ENCODE assay signal across 12 cellular contexts in the genomic region with DNA sequence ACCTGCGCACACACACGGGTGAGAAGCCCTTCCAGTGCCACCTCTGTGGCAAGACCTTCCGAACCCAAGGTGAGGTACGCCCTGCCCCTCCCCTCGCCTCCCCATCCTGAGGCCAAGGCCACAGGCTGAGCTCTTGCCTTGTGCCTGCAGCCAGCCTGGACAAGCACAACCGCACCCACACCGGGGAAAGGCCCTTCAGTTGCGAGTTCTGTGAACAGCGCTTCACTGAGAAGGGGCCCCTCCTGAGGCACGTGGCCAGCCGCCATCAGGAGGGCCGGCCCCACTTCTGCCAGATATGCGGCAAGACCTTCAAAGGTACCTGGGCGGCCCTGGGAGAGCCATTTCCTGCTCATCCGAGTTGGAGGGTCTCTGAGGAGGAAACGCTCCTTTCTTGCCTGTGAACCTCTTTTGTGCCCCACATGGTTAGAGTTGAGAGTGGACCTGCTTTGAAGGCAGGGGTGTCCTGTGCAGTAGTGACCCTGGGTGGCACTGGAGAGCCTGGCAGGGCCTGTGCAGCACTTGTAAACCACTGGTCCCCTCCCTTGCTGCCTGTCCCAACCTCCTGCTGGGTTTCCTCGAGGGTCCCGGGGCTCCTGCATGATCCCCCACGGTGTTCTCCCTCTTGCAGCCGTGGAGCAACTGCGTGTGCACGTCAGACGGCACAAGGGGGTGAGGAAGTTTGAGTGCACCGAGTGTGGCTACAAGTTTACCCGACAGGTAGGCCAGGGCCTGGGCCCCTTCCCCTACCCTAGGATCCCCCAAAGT. TPM values are rescaled to one million over a fixed set of nuclear protein-coding genes. Genes with fewer than 3 reads are reported as not detected.
DNase-seq lines count a peak whose midpoint lies in the region; FAIRE-seq and TF ChIP-seq lines count a peak whose summit lies in the region.
"Had no signal": no experiment of that assay in that cellular context is flagged by ENCODE, and none has a peak within 500 bp of the region (broad histone marks: within the 10 kb centered on the region; RNA-seq: fewer than 3 reads in every experiment).

No MANE protein-coding gene starts in this region.

- H3K9ac ChIP-seq in BLaER1 (0 out of 2 replicates have a peak overlapping the region, but pooled peaks have one; percentile 20), H1 (replicated peaks in 1 of 4; ENCODE audit: extremely low read depth in 1 of 4, low read depth in 3 of 4, low read length in 3 of 4) (no peak overlapping the region)
- H3K9ac ChIP-seq: parathyroid adenoma had no signal

- peaks cover 91% of the 10 kb centered on the region for H3K4me1 ChIP-seq in BLaER1
- no peaks in the 10 kb centered on the region for H3K4me1 ChIP-seq in H1 (replicated peaks in 1 of 4; ENCODE audit: control insufficient read depth in 3 of 4, insufficient read depth in 4 of 4, low read length in 3 of 4)

- H2BK20ac ChIP-seq in H1 (ENCODE audit: low read length), result no peak overlapping the region

- H2BK120ac ChIP-seq in H1 (replicated peaks; ENCODE audit: low read depth, low read length), result no peak overlapping the region

- no peak overlapping the region for H2AK5ac ChIP-seq in H1 (ENCODE audit: low read depth, low read length)

- H3K4me3 Mint-ChIP-seq in HFFc6, result no peak overlapping the region
- no peak overlapping the region for H3K4me3 Mint-ChIP-seq in nephron progenitor cell

- 0 out of 2 replicates have a peak overlapping the region, but pooled peaks have one; percentile 49 for H2BK5ac ChIP-seq in H1 (ENCODE audit: low read depth, low read length)

- POLR2A ChIA-PET in H1 (lab: Charles Lee; ENCODE audit: partially characterized antibody), result interaction anchor here (0.9 to 17.4 kb wide), 4 partner anchors 10 to 42 kb away, joined by 3 to 196 read pairs (median 6); a partner anchor contains a TSS

- H3K9me3 ChIP-seq in BLaER1 (no peaks in the 10 kb centered on the region), H1 (ENCODE audit: insufficient read depth in 2 of 2, low read depth in 1 of 2, low read length in 1 of 2) (no peaks in the 10 kb centered on the region)

- 86% methylated on average over 21 of the region's 25 CpGs; no CpG with 5 or more reads in 1 of the 2 experiments for WGBS in H1 (ENCODE audit: extremely low coverage in 1 of 2, insufficient coverage in 1 of 2, insufficient read length in 1 of 2, insufficient replicate concordance in 2 of 2, low coverage in 1 of 2, low lambda C conversion rate in 2 of 2, missing lambda C conversion rate in 1 of 2), 2 experiments

- no peak overlapping the region for H3K14ac ChIP-seq in H1 (ENCODE audit: insufficient read length)

- no peak overlapping the region for H2BK12ac ChIP-seq in H1 (ENCODE audit: low read depth, low read length)

- H3K36me3 ChIP-seq in BLaER1, result peaks cover 68% of the 10 kb centered on the region
- H3K36me3 ChIP-seq in H1 (ENCODE audit: control insufficient read depth in 2 of 4, insufficient read depth in 4 of 4, low read length in 3 of 4), result peaks cover 0 to 32% (median 6%) of the 10 kb centered on the region in 4 experiments; a peak in 6 of 8 replicates

- TF ChIP-seq EP300 in H1 (IDR thresholded peaks at IDR 0.05; ENCODE audit: borderline replicate concordance in 1 of 2, low read depth in 2 of 2, low read length in 2 of 2), result no peak

- H3K9me3 Mint-ChIP-seq in HFFc6 (no peaks in the 10 kb centered on the region), nephron progenitor cell (no peaks in the 10 kb centered on the region)

- no peak overlapping the region for H3K4ac ChIP-seq in H1 (replicated peaks; ENCODE audit: insufficient read length, low read depth, low read length)

- H3K36me3 Mint-ChIP-seq in HFFc6 (ENCODE audit: low read depth) (no peaks in the 10 kb centered on the region), nephron progenitor cell (ENCODE audit: low read depth) (peaks cover 11% of the 10 kb centered on the region)

- TF ChIP-seq CTCF in HFFc6 (IDR thresholded peaks at IDR 0.05) (no peak), H1 (IDR thresholded peaks at IDR 0.05; ENCODE audit: control extremely low read depth in 1 of 3, insufficient read depth in 1 of 3, low read depth in 1 of 3, low read length in 3 of 3) (no peak), nephron progenitor cell (IDR thresholded peaks at IDR 0.05) (no peak)

- no peak for FAIRE-seq in H1 (lab: Jason Lieb, UNC)
- no peak for FAIRE-seq in GM19239 (lab: Jason Lieb, UNC)
- FAIRE-seq in RCC 7860 (lab: Jason Lieb, UNC), result no peak

- no peak overlapping the region for H3K18ac ChIP-seq in H1 (ENCODE audit: extremely low read depth, low read length)

- no peak overlapping the region for H2BK15ac ChIP-seq in H1 (ENCODE audit: low read length)

- TF ChIP-seq POLR2A in H1 (IDR thresholded peaks at IDR 0.05; ENCODE audit: control extremely low read depth in 1 of 2, low read depth in 2 of 2, low read length in 2 of 2), result no peak

- no peaks in the 10 kb centered on the region for H3K79me2 ChIP-seq in H1 (ENCODE audit: control insufficient read depth in 1 of 2, insufficient read depth in 2 of 2, low read length in 2 of 2)
- H3K79me2 ChIP-seq: parathyroid adenoma had no signal

- no peak overlapping the region for H4K5ac ChIP-seq in H1 (ENCODE audit: insufficient read length, low read depth, low read length)

- H3K4me1 Mint-ChIP-seq in HFFc6 (ENCODE audit: low read depth) (0 out of 2 replicates have a peak, but pooled peaks cover 4% of the 10 kb centered on the region), nephron progenitor cell (peaks cover 21% of the 10 kb centered on the region)

- H3K27ac Mint-ChIP-seq in HFFc6, result peak overlapping the region; percentile 53; the same call in 1 of the 2 replicates
- H3K27ac Mint-ChIP-seq in nephron progenitor cell, result peak overlapping the region; percentile 61

- H3K56ac ChIP-seq in H1 (replicated peaks; ENCODE audit: insufficient read length, low read depth, low read length), result no peak overlapping the region

- peaks cover 91% of the 10 kb centered on the region for H4K20me1 ChIP-seq in BLaER1
- H4K20me1 ChIP-seq in H1 (replicated peaks in 1 of 2; ENCODE audit: control insufficient read depth in 1 of 2, insufficient read depth in 2 of 2, low read length in 2 of 2), result peaks cover 2 to 33% of the 10 kb centered on the region in 2 experiments

- DNase-seq in HFFc6, result no peak
- DNase-seq in H1 (ENCODE audit: low read depth in 1 of 2, low spot score in 2 of 2), result no peak
- no peak for DNase-seq in nephron progenitor cell
- no peak for DNase-seq in stimulated activated naive CD4-positive, alpha-beta T cell (lab: John Stamatoyannopoulos, UW)
- DNase-seq in GM19239 (ENCODE audit: insufficient read length, low spot score), result no peak
- no peak for DNase-seq in HuH-7 (ENCODE audit: low spot score)
- DNase-seq in RCC 7860 (ENCODE audit: low spot score), result no peak
- DNase-seq: activated gamma-delta T cell treated with Interleukin-2 at 50 U/mL for 16 hours, T-helper 9 cell had no signal

- no peak overlapping the region for H2AFZ ChIP-seq in H1 (ENCODE audit: low read length)
- H2AFZ ChIP-seq: parathyroid adenoma had no signal

- H3K27ac ChIP-seq in BLaER1 (peak overlapping the region; percentile 70), H1 (ENCODE audit: low read depth, low read length) (no peak overlapping the region)
- H3K27ac ChIP-seq: parathyroid adenoma had no signal

- no peak for TF ChIP-seq RAD21 in H1 (IDR thresholded peaks at IDR 0.05 in 1 of 2, conservative IDR thresholded peaks at IDR 0.05 in 1 of 2; ENCODE audit: low read depth in 2 of 2, low read length in 2 of 2)

- H4K8ac ChIP-seq in H1 (ENCODE audit: extremely low read depth, insufficient read depth, low read length), result no peak overlapping the region

- no peaks in the 10 kb centered on the region for H3K27me3 ChIP-seq in BLaER1
- H3K27me3 ChIP-seq in H1 (replicated peaks in 1 of 4; ENCODE audit: control insufficient read depth in 3 of 4, extremely low read depth in 1 of 4, insufficient read depth in 3 of 4, low read length in 3 of 4), result no peaks in the 10 kb centered on the region

- H3K23me2 ChIP-seq in H1 (ENCODE audit: low read depth, low read length), result no peaks in the 10 kb centered on the region

- 0 out of 2 replicates have a peak, but pooled peaks cover 4% of the 10 kb centered on the region for H3K27me3 Mint-ChIP-seq in HFFc6 (ENCODE audit: insufficient read depth)
- no peaks in the 10 kb centered on the region for H3K27me3 Mint-ChIP-seq in nephron progenitor cell (ENCODE audit: low read depth, poor library complexity)

- H3K23ac ChIP-seq in H1 (ENCODE audit: insufficient read length), result no peak overlapping the region

- CTCF ChIA-PET in H1 (lab: Charles Lee; ENCODE audit: partially characterized antibody), result interaction anchor here (0.8 to 2.1 kb wide), 12 partner anchors 8 to 98 kb away, joined by 3 to 11 read pairs (median 4); a partner anchor contains a TSS

- H3K79me1 ChIP-seq in H1 (ENCODE audit: low read depth, low read length), result peaks cover 4% of the 10 kb centered on the region

- H4K91ac ChIP-seq in H1 (replicated peaks; ENCODE audit: insufficient read length, low read length), result no peak overlapping the region

- H3K4me3 ChIP-seq in BLaER1 (no peak overlapping the region), H1 (ENCODE audit: extremely low read depth in 1 of 4, insufficient read depth in 2 of 4, low read depth in 3 of 4, low read length in 4 of 4) (no peak overlapping the region)

- H3K4me2 ChIP-seq in BLaER1 (peak overlapping the region; percentile 73), H1 (ENCODE audit: insufficient read depth in 1 of 2, low read depth in 2 of 2, low read length in 2 of 2) (no peak overlapping the region)

RNA-seq across cellular contexts. Expression of a gene that starts 8.5 kb away (rescaled TPM):
- 10 to 100 TPM; 10.0 to 15.1 (median 11.3) TPM for total RNA-seq in HFFc6 (2021; fragmentation: NEBNext Ultra II Directional; extraction: Animal tissue kit (Norgen Biotek cat#: 25700))
- 21.4 and 28.2 TPM in 2 replicates for total RNA-seq in H1 (2021; fragmentation: NEBNext Ultra II Directional; extraction: Animal tissue kit (Norgen Biotek cat#: 25700))
- polyA plus RNA-seq in H1 (2011; rRNA removed), result 28.8 and 35.7 TPM in 2 replicates
- 27.3 TPM for polyA plus RNA-seq in H1 (2011; cell fraction: cytosol; rRNA removed)
- polyA plus RNA-seq in H1 (2011; cell fraction: nucleus; rRNA removed), result 58.6 TPM
- 21.0 to 37.0 TPM (median 31.1 TPM) in 4 replicates for polyA plus RNA-seq in H1 (2012, experiment 1 of 2)
- polyA plus RNA-seq in H1 (2012, experiment 2 of 2), result 17.9 TPM
- 21.5 TPM for polyA plus RNA-seq in H1 (2013, experiment 1 of 2)
- polyA plus RNA-seq in H1 (2013, experiment 2 of 2), result 18.8 TPM
- 15.0 and 17.6 TPM in 2 replicates for polyA minus RNA-seq in H1 (2011; rRNA and poly(A)+ RNA removed)
- 27.2 TPM for polyA minus RNA-seq in H1 (2011; cell fraction: cytosol; rRNA and poly(A)+ RNA removed)
- polyA minus RNA-seq in H1 (2011; cell fraction: nucleus; rRNA and poly(A)+ RNA removed), result 23.3 TPM

RNA-seq across cellular contexts. Expression of a gene that starts 14.4 kb away (rescaled TPM):
- 10 to 100 TPM; 21.1 to 31.5 (median 22.6) TPM for total RNA-seq in HFFc6 (2021; fragmentation: NEBNext Ultra II Directional; extraction: Animal tissue kit (Norgen Biotek cat#: 25700))
- 22.1 and 22.3 TPM in 2 replicates for total RNA-seq in H1 (2021; fragmentation: NEBNext Ultra II Directional; extraction: Animal tissue kit (Norgen Biotek cat#: 25700))
- 11.9 and 25.4 TPM in 2 replicates for polyA plus RNA-seq in H1 (2011; rRNA removed)
- polyA plus RNA-seq in H1 (2011; cell fraction: cytosol; rRNA removed), result 13.0 TPM
- polyA plus RNA-seq in H1 (2011; cell fraction: nucleus; rRNA removed), result 25.4 TPM
- polyA plus RNA-seq in H1 (2012, experiment 1 of 2), result 13.8 to 19.3 TPM (median 17.5 TPM) in 4 replicates
- polyA plus RNA-seq in H1 (2012, experiment 2 of 2), result 17.9 TPM
- 10.0 TPM for polyA plus RNA-seq in H1 (2013, experiment 1 of 2)
- polyA plus RNA-seq in H1 (2013, experiment 2 of 2), result 8.5 TPM
- 20.1 and 27.9 TPM in 2 replicates for polyA minus RNA-seq in H1 (2011; rRNA and poly(A)+ RNA removed)
- polyA minus RNA-seq in H1 (2011; cell fraction: cytosol; rRNA and poly(A)+ RNA removed), result 30.3 TPM
- polyA minus RNA-seq in H1 (2011; cell fraction: nucleus; rRNA and poly(A)+ RNA removed), result 34.4 TPM

RNA-seq across cellular contexts. Expression of a gene that starts 25.2 kb away (rescaled TPM):
- total RNA-seq in HFFc6 (2021; fragmentation: NEBNext Ultra II Directional; extraction: Animal tissue kit (Norgen Biotek cat#: 25700)), result 10 to 100 TPM; 18.0 to 19.9 (median 19.0) TPM
- 38.7 and 39.6 TPM in 2 replicates for total RNA-seq in H1 (2021; fragmentation: NEBNext Ultra II Directional; extraction: Animal tissue kit (Norgen Biotek cat#: 25700))
- 11.7 and 16.5 TPM in 2 replicates for polyA plus RNA-seq in H1 (2011; rRNA removed)
- polyA plus RNA-seq in H1 (2011; cell fraction: cytosol; rRNA removed), result 10.7 TPM
- polyA plus RNA-seq in H1 (2011; cell fraction: nucleus; rRNA removed), result 14.8 TPM
- polyA plus RNA-seq in H1 (2012, experiment 1 of 2), result 28.4 to 32.4 TPM (median 30.4 TPM) in 4 replicates
- polyA plus RNA-seq in H1 (2012, experiment 2 of 2), result 29.9 TPM
- polyA plus RNA-seq in H1 (2013, experiment 1 of 2), result 19.5 TPM
- polyA plus RNA-seq in H1 (2013, experiment 2 of 2), result 23.7 TPM
- polyA minus RNA-seq in H1 (2011; rRNA and poly(A)+ RNA removed), result 11.3 and 16.2 TPM in 2 replicates
- 10.7 TPM for polyA minus RNA-seq in H1 (2011; cell fraction: cytosol; rRNA and poly(A)+ RNA removed)
- polyA minus RNA-seq in H1 (2011; cell fraction: nucleus; rRNA and poly(A)+ RNA removed), result 7.1 TPM

RNA-seq across cellular contexts. Expression of a gene that starts 33.2 kb away (rescaled TPM):
- total RNA-seq in HFFc6 (2021; fragmentation: NEBNext Ultra II Directional; extraction: Animal tissue kit (Norgen Biotek cat#: 25700)), result not detected
- 0.13 TPM in 1 of 2 replicates, not detected in the other for total RNA-seq in H1 (2021; fragmentation: NEBNext Ultra II Directional; extraction: Animal tissue kit (Norgen Biotek cat#: 25700))
- polyA plus RNA-seq in H1 (2011; rRNA removed), result 0.17 and 0.26 TPM in 2 replicates
- polyA plus RNA-seq in H1 (2011; cell fraction: cytosol; rRNA removed), result 0.06 TPM
- 0.14 TPM for polyA plus RNA-seq in H1 (2011; cell fraction: nucleus; rRNA removed)
- polyA plus RNA-seq in H1 (2012, experiment 1 of 2), result 0.08 to 0.11 TPM in 2 of 4 replicates, not detected in the others
- not detected for polyA plus RNA-seq in H1 (2012, experiment 2 of 2)
- 0.04 TPM for polyA plus RNA-seq in H1 (2013, experiment 1 of 2)
- polyA plus RNA-seq in H1 (2013, experiment 2 of 2), result 0.04 TPM
- 0.29 TPM in 1 of 2 replicates, not detected in the other for polyA minus RNA-seq in H1 (2011; rRNA and poly(A)+ RNA removed)
- not detected for polyA minus RNA-seq in H1 (2011; cell fraction: cytosol; rRNA and poly(A)+ RNA removed)
- polyA minus RNA-seq in H1 (2011; cell fraction: nucleus; rRNA and poly(A)+ RNA removed), result not detected
- total RNA-seq: ureter had no signal

RNA-seq across cellular contexts. Expression of a gene that starts 34.0 kb away (rescaled TPM):
- total RNA-seq in HFFc6 (2021; fragmentation: NEBNext Ultra II Directional; extraction: Animal tissue kit (Norgen Biotek cat#: 25700)), result 10 to 100 TPM; 26.4 to 36.4 (median 33.4) TPM
- 38.1 and 42.9 TPM in 2 replicates for total RNA-seq in H1 (2021; fragmentation: NEBNext Ultra II Directional; extraction: Animal tissue kit (Norgen Biotek cat#: 25700))
- 11.6 and 17.1 TPM in 2 replicates for polyA plus RNA-seq in H1 (2011; rRNA removed)
- 14.3 TPM for polyA plus RNA-seq in H1 (2011; cell fraction: cytosol; rRNA removed)
- 13.0 TPM for polyA plus RNA-seq in H1 (2011; cell fraction: nucleus; rRNA removed)
- 7.7 to 13.4 TPM (median 9.7 TPM) in 4 replicates for polyA plus RNA-seq in H1 (2012, experiment 1 of 2)
- 3.5 TPM for polyA plus RNA-seq in H1 (2012, experiment 2 of 2)
- 14.9 TPM for polyA plus RNA-seq in H1 (2013, experiment 1 of 2)
- 14.8 TPM for polyA plus RNA-seq in H1 (2013, experiment 2 of 2)
- polyA minus RNA-seq in H1 (2011; rRNA and poly(A)+ RNA removed), result 30.9 and 33.2 TPM in 2 replicates
- polyA minus RNA-seq in H1 (2011; cell fraction: cytosol; rRNA and poly(A)+ RNA removed), result 20.6 TPM
- 40.2 TPM for polyA minus RNA-seq in H1 (2011; cell fraction: nucleus; rRNA and poly(A)+ RNA removed)
